36 cellular contexts compared by ENCODE assay signal in the genomic region with DNA sequence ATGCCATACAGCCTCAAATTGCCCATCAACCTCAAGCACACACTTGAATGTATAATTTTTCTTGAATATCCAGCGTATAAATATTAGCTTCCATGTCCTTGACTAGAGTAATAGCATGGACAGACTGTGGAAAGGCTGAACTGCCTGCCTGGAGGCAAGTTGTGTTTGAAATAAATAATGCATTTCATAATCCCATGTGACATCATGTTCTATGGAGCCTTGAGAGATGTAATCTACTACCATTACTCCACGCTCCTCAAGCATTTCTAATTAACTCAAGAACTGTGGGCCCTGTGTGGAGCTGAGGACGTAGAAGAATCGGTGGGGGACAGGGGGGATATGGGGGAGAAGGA.
"Had no signal": no experiment of that assay in that cellular context is flagged by ENCODE, and none has a peak within 500 bp of the region (broad histone marks: within the 10 kb centered on the region; RNA-seq: fewer than 3 reads in every experiment).

No MANE protein-coding gene starts in this region.

- ATAC-seq: activated CD8-positive, alpha-beta memory T cell treated with anti-CD3 and anti-CD28 coated beads, Interleukin-2, amount 10 ng/mL, durations not matched to agents 7 days and 5 days; activated CD8-positive, alpha-beta T cell treated with anti-CD3 and anti-CD28 coated beads for 36 hours; activated naive CD4-positive, alpha-beta T cell treated with anti-CD3 and anti-CD28 coated beads, Interleukin-2, amount 50 U/mL, for 72 hours; activated T-cell treated with anti-CD3 and anti-CD28 coated beads, Interleukin-2, amount 50 U/mL, for 72 hours; body of pancreas; gastrocnemius medialis; left cardiac atrium; naive thymus-derived CD4-positive, alpha-beta T cell; pancreas; stimulated activated effector memory CD8-positive, alpha-beta T cell treated with anti-CD3 and anti-CD28 coated beads, Interleukin-12 subunit alpha, Interleukin-12 subunit beta, amount 100 ng/mL, for 72 hours; T-helper 17 cell had no signal

- H3K4me1 Mint-ChIP-seq: activated CD8-positive, alpha-beta memory T cell treated with anti-CD3 and anti-CD28 coated beads, Interleukin-2, amount 10 ng/mL, durations not matched to agents 7 days and 5 days; memory B cell; stimulated activated effector memory CD8-positive, alpha-beta T cell treated with anti-CD3 and anti-CD28 coated beads, Interleukin-12 subunit alpha, Interleukin-12 subunit beta, amount 100 ng/mL, for 72 hours had no signal

- H3K36me3 Mint-ChIP-seq: activated CD8-positive, alpha-beta memory T cell treated with anti-CD3 and anti-CD28 coated beads, Interleukin-2, amount 10 ng/mL, durations not matched to agents 7 days and 5 days; activated naive CD4-positive, alpha-beta T cell treated with anti-CD3 and anti-CD28 coated beads, Interleukin-2, amount 50 U/mL, for 72 hours; memory B cell; stimulated activated effector memory CD8-positive, alpha-beta T cell treated with anti-CD3 and anti-CD28 coated beads, Interleukin-12 subunit alpha, Interleukin-12 subunit beta, amount 100 ng/mL, for 72 hours had no signal

- H3K9me3 Mint-ChIP-seq: activated CD4-positive, alpha-beta T cell treated with anti-CD3 and anti-CD28 coated beads, Interleukin-2, amount 10 ng/mL, durations not matched to agents 7 days and 5 days; activated CD8-positive, alpha-beta T cell treated with anti-CD3 and anti-CD28 coated beads for 36 hours; activated naive CD4-positive, alpha-beta T cell treated with anti-CD3 and anti-CD28 coated beads, Interleukin-2, amount 50 U/mL, for 72 hours; activated T-cell treated with anti-CD3 and anti-CD28 coated beads, Interleukin-2, amount 50 U/mL, for 72 hours; memory B cell; naive thymus-derived CD4-positive, alpha-beta T cell; neural crest cell; stimulated activated effector memory CD8-positive, alpha-beta T cell treated with anti-CD3 and anti-CD28 coated beads, Interleukin-12 subunit alpha, Interleukin-12 subunit beta, amount 100 ng/mL, for 72 hours; stimulated activated naive CD8-positive, alpha-beta T cell treated with anti-CD3 and anti-CD28 coated beads, Interleukin-15, Interleukin-2, amounts not matched to agents 100 ng/mL and 50 ng/mL, for 24 hours; type B pancreatic cell had no signal

- H3K27me3 Mint-ChIP-seq: activated CD4-positive, alpha-beta T cell treated with anti-CD3 and anti-CD28 coated beads, Interleukin-2, amount 10 ng/mL, durations not matched to agents 7 days and 5 days; activated CD8-positive, alpha-beta memory T cell treated with anti-CD3 and anti-CD28 coated beads, Interleukin-2, amount 10 ng/mL, durations not matched to agents 7 days and 5 days; activated CD8-positive, alpha-beta T cell treated with anti-CD3 and anti-CD28 coated beads for 36 hours; type B pancreatic cell had no signal

- H3K4me3 ChIP-seq: body of pancreas, colonic mucosa, gastrocnemius medialis, hepatocyte, pancreas, prostate gland, sigmoid colon, thoracic aorta, vagina had no signal

- FAIRE-seq: endometrium, pancreas, small intestine had no signal

- H3K27ac ChIP-seq: body of pancreas, colonic mucosa, gastrocnemius medialis, hepatocyte, pancreas, prostate gland, sigmoid colon, thoracic aorta, vagina had no signal

- H3K4me1 ChIP-seq: body of pancreas, colonic mucosa, pancreas, prostate gland, sigmoid colon, vagina had no signal

- H3K4me3 Mint-ChIP-seq: activated CD4-positive, alpha-beta T cell treated with anti-CD3 and anti-CD28 coated beads, Interleukin-2, amount 10 ng/mL, durations not matched to agents 7 days and 5 days; activated CD8-positive, alpha-beta memory T cell treated with anti-CD3 and anti-CD28 coated beads, Interleukin-2, amount 10 ng/mL, durations not matched to agents 7 days and 5 days; activated CD8-positive, alpha-beta T cell treated with anti-CD3 and anti-CD28 coated beads for 36 hours; activated T-cell treated with anti-CD3 and anti-CD28 coated beads, Interleukin-2, amount 50 U/mL, for 72 hours; memory B cell; naive thymus-derived CD4-positive, alpha-beta T cell; neural crest cell; stimulated activated effector memory CD8-positive, alpha-beta T cell treated with anti-CD3 and anti-CD28 coated beads, Interleukin-12 subunit alpha, Interleukin-12 subunit beta, amount 100 ng/mL, for 72 hours; stimulated activated naive CD8-positive, alpha-beta T cell treated with anti-CD3 and anti-CD28 coated beads, Interleukin-15, Interleukin-2, amounts not matched to agents 100 ng/mL and 50 ng/mL, for 24 hours; T-helper 17 cell; type B pancreatic cell had no signal

- H3K27ac Mint-ChIP-seq: activated CD4-positive, alpha-beta T cell treated with anti-CD3 and anti-CD28 coated beads, Interleukin-2, amount 10 ng/mL, durations not matched to agents 7 days and 5 days; activated CD8-positive, alpha-beta memory T cell treated with anti-CD3 and anti-CD28 coated beads, Interleukin-2, amount 10 ng/mL, durations not matched to agents 7 days and 5 days; activated CD8-positive, alpha-beta T cell treated with anti-CD3 and anti-CD28 coated beads for 36 hours; activated naive CD4-positive, alpha-beta T cell treated with anti-CD3 and anti-CD28 coated beads, Interleukin-2, amount 50 U/mL, for 72 hours; activated T-cell treated with anti-CD3 and anti-CD28 coated beads, Interleukin-2, amount 50 U/mL, for 72 hours; memory B cell; naive thymus-derived CD4-positive, alpha-beta T cell; stimulated activated naive CD8-positive, alpha-beta T cell treated with anti-CD3 and anti-CD28 coated beads, Interleukin-15, Interleukin-2, amounts not matched to agents 100 ng/mL and 50 ng/mL, for 24 hours; T-helper 17 cell; type B pancreatic cell had no signal

- H3K9me3 ChIP-seq: body of pancreas, colonic mucosa, gastrocnemius medialis, pancreas, prostate gland, sigmoid colon, thoracic aorta, vagina had no signal

- DNase-seq: activated CD4-positive, alpha-beta T cell treated with anti-CD3 and anti-CD28 coated beads for 1 hour; activated CD4-positive, alpha-beta T cell treated with anti-CD3 and anti-CD28 coated beads, Interleukin-2, amount 10 ng/mL, durations not matched to agents 7 days and 5 days; activated CD8-positive, alpha-beta memory T cell treated with anti-CD3 and anti-CD28 coated beads, Interleukin-2, amount 10 ng/mL, durations not matched to agents 7 days and 5 days; activated CD8-positive, alpha-beta T cell treated with anti-CD3 and anti-CD28 coated beads for 36 hours; activated naive CD4-positive, alpha-beta T cell; activated T-cell treated with anti-CD3 and anti-CD28 coated beads, Interleukin-2, amount 50 U/mL, for 72 hours; aorta; body of pancreas; cerebellar nuclear complex; colonic mucosa; effector CD8-positive, alpha-beta T cell; erythroblast; gastrocnemius medialis; islet precursor cell; left cardiac atrium; midbrain; naive thymus-derived CD4-positive, alpha-beta T cell; nucleus accumbens; pancreas; retina; sigmoid colon; small intestine; stimulated activated CD4-positive, alpha-beta T cell treated with anti-CD3 and anti-CD28 coated beads, Interleukin-4, amount 100 ng/mL, for 24 hours; T-helper 17 cell; T1000 had no signal

- H3K4me2 ChIP-seq: hepatocyte had no signal
